Comparison of ENCODE assay signal across 14 cellular contexts in the genomic region with DNA sequence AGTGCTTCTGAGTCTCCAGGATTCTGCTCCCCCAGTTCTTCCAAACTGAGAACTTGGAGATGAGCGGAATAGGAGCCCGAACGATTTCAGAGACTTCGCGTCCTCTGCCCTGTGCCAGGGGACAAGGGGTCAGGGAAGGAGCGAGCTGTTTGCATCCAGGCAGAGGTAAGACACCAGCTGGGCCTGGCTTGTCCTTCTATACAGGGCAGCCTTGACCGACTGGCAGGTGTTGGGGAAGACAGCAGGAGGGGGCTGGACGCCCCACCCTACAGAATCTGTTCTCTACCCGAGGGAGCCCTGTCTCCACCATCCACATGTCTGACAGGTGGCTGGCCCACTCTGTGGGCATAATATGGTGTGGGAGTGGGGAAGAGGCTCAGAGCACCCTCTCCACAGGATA. TPM values are rescaled to one million over a fixed set of nuclear protein-coding genes. Genes with fewer than 3 reads are reported as not detected.
A peak's percentile ranks its signal among the peaks of the same experiment; 100 is the strongest.
DNase-seq lines count a peak whose midpoint lies in the region; ATAC-seq and TF ChIP-seq lines count a peak whose summit lies in the region.
"Had no signal": no experiment of that assay in that cellular context is flagged by ENCODE, and none has a peak within 500 bp of the region (broad histone marks: within the 10 kb centered on the region; RNA-seq: fewer than 3 reads in every experiment).

No MANE protein-coding gene starts in this region.

- H3K9me2 ChIP-seq in Karpas-422 (replicated peaks; ENCODE audit: insufficient read depth, low read length) = no peaks in the 10 kb centered on the region

- POLR2A ChIA-PET in WTC11 (lab: Charles Lee) = no interaction called here

- TF ChIP-seq POLR2A in upper lobe of left lung (IDR thresholded peaks at IDR 0.05) = no peak

- ATAC-seq in WTC11 = no peak
- ATAC-seq in upper lobe of left lung (ENCODE audit: low FRiP score in 2 of 2) = no peak
- ATAC-seq in GM18520 (IDR thresholded peaks at IDR 0.05; ENCODE audit: unreplicated experiment) = no peak

- CTCF ChIA-PET in activated naive CD4-positive, alpha-beta T cell treated with anti-CD3 and anti-CD28 coated beads for 36 hours (lab: Charles Lee) = no interaction called here
- CTCF ChIA-PET in WTC11 (lab: Charles Lee) = interaction anchor here (1.3 kb wide), 1 partner anchor 11 kb away, joined by 4 read pairs; no protein-coding TSS in a partner anchor

- 92 to 100% methylated on average over 3 to 9 of the region's 9 CpGs for WGBS in upper lobe of left lung, 2 donors

- no peaks in the 10 kb centered on the region for H3K79me2 ChIP-seq in Karpas-422 (ENCODE audit: low read length)
- H3K79me2 ChIP-seq: parathyroid adenoma had no signal

- TF ChIP-seq EP300 in upper lobe of left lung (IDR thresholded peaks at IDR 0.05) = no peak

- no peak for DNase-seq in activated naive CD4-positive, alpha-beta T cell treated with anti-CD3 and anti-CD28 coated beads for 36 hours
- no peak for DNase-seq in activated naive CD4-positive, alpha-beta T cell treated with anti-CD3 and anti-CD28 coated beads, Interleukin-2, amount 50 U/mL, for 16 hours
- no peak for DNase-seq in WTC11 (ENCODE audit: low spot score)
- no peak for DNase-seq in immature natural killer cell
- DNase-seq in upper lobe of left lung = no peak
- DNase-seq in activated CD4-positive, CD25-positive, alpha-beta regulatory T cell treated with anti-CD3 and anti-CD28 coated beads, Interleukin-2, amount 50 U/mL, for 72 hours = no peak
- DNase-seq in Karpas-422 = no peak
- DNase-seq: activated CD4-positive, alpha-beta T cell treated with anti-CD3 and anti-CD28 coated beads for 48 hours; NCI-H2171; uterus had no signal

- H3K4me1 ChIP-seq in upper lobe of left lung (peaks cover 6 to 34% (median 10%) of the 10 kb centered on the region in 4 donors), Karpas-422 (ENCODE audit: low read length) (0 out of 2 replicates have a peak, but pooled peaks cover 4% of the 10 kb centered on the region)
- H3K4me1 ChIP-seq: parathyroid adenoma, uterus had no signal

- peaks cover 44% of the 10 kb centered on the region for H3K36me3 Mint-ChIP-seq in activated naive CD4-positive, alpha-beta T cell treated with anti-CD3 and anti-CD28 coated beads for 36 hours (ENCODE audit: low read depth)
- H3K36me3 Mint-ChIP-seq in WTC11 (no peaks in the 10 kb centered on the region), immature natural killer cell (peaks cover 0 to 6% (median 3%) of the 10 kb centered on the region in 3 donors)

- H3K27me3 ChIP-seq in upper lobe of left lung (no peaks in the 10 kb centered on the region), Karpas-422 (ENCODE audit: low read length) (no peaks in the 10 kb centered on the region)
- H3K27me3 ChIP-seq: adrenal gland, uterus had no signal

- H3K27ac Mint-ChIP-seq in activated naive CD4-positive, alpha-beta T cell treated with anti-CD3 and anti-CD28 coated beads for 36 hours = peak overlapping the region; percentile 88
- H3K27ac Mint-ChIP-seq in WTC11 (peak overlapping the region; percentile 67; the same call in 1 of the 2 replicates), immature natural killer cell (peak overlapping the region in 4 of 6 donors; percentile 46 to 88 (median 64))
- H3K27ac Mint-ChIP-seq: GM23338 had no signal

- H3K27ac ChIP-seq in upper lobe of left lung (peak overlapping the region in 3 of 4 donors; percentile 11 to 45 (median 19)), Karpas-422 (ENCODE audit: low read length) (no peak overlapping the region)
- H3K27ac ChIP-seq: adrenal gland, parathyroid adenoma, uterus had no signal

- H3K4me1 Mint-ChIP-seq in activated naive CD4-positive, alpha-beta T cell treated with anti-CD3 and anti-CD28 coated beads for 36 hours (ENCODE audit: low read depth) = peaks cover 93% of the 10 kb centered on the region
- peaks cover 9% of the 10 kb centered on the region for H3K4me1 Mint-ChIP-seq in WTC11
- H3K4me1 Mint-ChIP-seq in immature natural killer cell = peaks cover 78 to 86% of the 10 kb centered on the region in 2 donors

- no peaks in the 10 kb centered on the region for H4K20me1 ChIP-seq in Karpas-422 (ENCODE audit: insufficient read depth, low read depth, low read length)

- H3K4me3 Mint-ChIP-seq in activated naive CD4-positive, alpha-beta T cell treated with anti-CD3 and anti-CD28 coated beads for 36 hours = no peak overlapping the region
- no peak overlapping the region for H3K4me3 Mint-ChIP-seq in WTC11
- peak overlapping the region in 3 of 5 donors; percentile 21 to 53 (median 30) for H3K4me3 Mint-ChIP-seq in immature natural killer cell
- H3K4me3 Mint-ChIP-seq: GM23338 had no signal

- H3K9me3 ChIP-seq in upper lobe of left lung (no peaks in the 10 kb centered on the region), Karpas-422 (ENCODE audit: low read length) (no peaks in the 10 kb centered on the region)
- H3K9me3 ChIP-seq: adrenal gland, uterus had no signal

- H3K36me3 ChIP-seq in upper lobe of left lung (no peaks in the 10 kb centered on the region), Karpas-422 (ENCODE audit: insufficient read depth, low read length) (no peaks in the 10 kb centered on the region)
- H3K36me3 ChIP-seq: adrenal gland, uterus had no signal

- H2AFZ ChIP-seq in Karpas-422 (ENCODE audit: low read length) = no peak overlapping the region
- H2AFZ ChIP-seq: GM23338, parathyroid adenoma had no signal

- H3K4me3 ChIP-seq in upper lobe of left lung = no peak overlapping the region
- H3K4me3 ChIP-seq in Karpas-422 (ENCODE audit: low read length) = no peak overlapping the region
- H3K4me3 ChIP-seq: adrenal gland, GM23338, uterus had no signal

- no peak overlapping the region for H3K9ac ChIP-seq in Karpas-422 (ENCODE audit: low read length)
- H3K9ac ChIP-seq: parathyroid adenoma had no signal

- no peaks in the 10 kb centered on the region for H3K27me3 Mint-ChIP-seq in activated naive CD4-positive, alpha-beta T cell treated with anti-CD3 and anti-CD28 coated beads for 36 hours (ENCODE audit: low read depth)
- H3K27me3 Mint-ChIP-seq in WTC11 (ENCODE audit: low read depth) (peaks cover 17% of the 10 kb centered on the region), immature natural killer cell (ENCODE audit: low read depth in 3 of 3) (peaks cover 15 to 26% (median 23%) of the 10 kb centered on the region in 3 donors)

- H3K4me2 ChIP-seq in Karpas-422 (ENCODE audit: low read depth, low read length, poor library complexity, severe bottlenecking) = no peak overlapping the region
- H3K4me2 ChIP-seq: GM23338 had no signal

- TF ChIP-seq CTCF in WTC11 (IDR thresholded peaks at IDR 0.05) (no peak), upper lobe of left lung (IDR thresholded peaks at IDR 0.05) (no peak)

- H3K9me3 Mint-ChIP-seq in activated naive CD4-positive, alpha-beta T cell treated with anti-CD3 and anti-CD28 coated beads for 36 hours = no peaks in the 10 kb centered on the region
- H3K9me3 Mint-ChIP-seq in WTC11 = no peaks in the 10 kb centered on the region
- H3K9me3 Mint-ChIP-seq in immature natural killer cell = no peaks in the 10 kb centered on the region
- H3K9me3 Mint-ChIP-seq: GM23338 had no signal

- intact Hi-C loops in activated naive CD4-positive, alpha-beta T cell treated with anti-CD3 and anti-CD28 coated beads for 36 hours (cut with micrococcal nuclease) = loop anchor here (10.0 kb wide), 1 partner anchor 1916 kb away; no protein-coding TSS in a partner anchor

TF ChIP-seq in WTC11, 78 proteins besides CTCF, POLR2A, EP300 and RAD21:
- no peak for TF ChIP-seq IRF2 (CRISPR knock-in tag; IDR thresholded peaks at IDR 0.05; ENCODE audit: borderline replicate concordance, low read depth)
- TF ChIP-seq NR3C1 (CRISPR knock-in tag; conservative IDR thresholded peaks at IDR 0.05; ENCODE audit: low read depth) = no peak
- TF ChIP-seq ZNF416 (CRISPR knock-in tag; IDR thresholded peaks at IDR 0.05) = no peak
- no peak for TF ChIP-seq JUN (CRISPR knock-in tag; IDR thresholded peaks at IDR 0.05)
- TF ChIP-seq, protein P1, sequence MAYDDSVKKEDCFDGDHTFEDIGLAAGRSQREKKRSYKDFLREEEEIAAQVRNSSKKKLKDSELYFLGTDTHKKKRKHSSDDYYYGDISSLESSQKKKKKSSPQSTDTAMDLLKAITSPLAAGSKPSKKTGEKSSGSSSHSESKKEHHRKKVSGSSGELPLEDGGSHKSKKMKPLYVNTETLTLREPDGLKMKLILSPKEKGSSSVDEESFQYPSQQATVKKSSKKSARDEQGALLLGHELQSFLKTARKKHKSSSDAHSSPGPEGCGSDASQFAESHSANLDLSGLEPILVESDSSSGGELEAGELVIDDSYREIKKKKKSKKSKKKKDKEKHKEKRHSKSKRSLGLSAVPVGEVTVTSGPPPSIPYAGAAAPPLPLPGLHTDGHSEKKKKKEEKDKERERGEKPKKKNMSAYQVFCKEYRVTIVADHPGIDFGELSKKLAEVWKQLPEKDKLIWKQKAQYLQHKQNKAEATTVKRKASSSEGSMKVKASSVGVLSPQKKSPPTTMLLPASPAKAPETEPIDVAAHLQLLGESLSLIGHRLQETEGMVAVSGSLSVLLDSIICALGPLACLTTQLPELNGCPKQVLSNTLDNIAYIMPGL (CRISPR knock-in tag; IDR thresholded peaks at IDR 0.05) = no peak
- TF ChIP-seq ZNF423 (CRISPR knock-in tag; IDR thresholded peaks at IDR 0.05) = no peak
TF ChIP-seq in WTC11: peak in this region for 0.

RNA-seq across cellular contexts. Expression of a gene that starts 7.1 kb away (rescaled TPM):
- total RNA-seq in activated naive CD4-positive, alpha-beta T cell treated with anti-CD3 and anti-CD28 coated beads for 36 hours = 100 to 1,000 TPM; 205 to 208 TPM
- total RNA-seq in WTC11 (2021) (4.0 to 4.7 TPM (median 4.1 TPM) in 3 replicates), upper lobe of left lung (100 to 1,000 TPM in 5 of 6 donors, 10 to 100 TPM in 1; 62.9 to 532 (median 159) TPM)
- polyA plus RNA-seq in immature natural killer cell = 10 to 100 TPM; 58.8 to 86.0 (median 69.0) TPM
- total RNA-seq in Karpas-422 (2014; rRNA removed; shearing (Covaris generic); ENCODE audit: low replicate concordance) = 4.4 TPM in 1 of 2 replicates, not detected in the other

Comparison
In these comparisons a context has a peak if more than half of its experiments do, and no peak if none do; other contexts are left out.
1. H3K4me3 Mint-ChIP-seq: peak in immature natural killer cell (3 of 5); none in activated naive CD4-positive, alpha-beta T cell treated with anti-CD3 and anti-CD28 coated beads for 36 hours (single experiment) and WTC11 (single experiment).
2. RNA of a gene that starts 7.1 kb away (total RNA-seq): 205 to 208 TPM in activated naive CD4-positive, alpha-beta T cell treated with anti-CD3 and anti-CD28 coated beads for 36 hours and 62.9 to 532 TPM in upper lobe of left lung; 4.0 to 4.7 TPM in WTC11 and 4.4 TPM in Karpas-422; every median in the first group is over 10 times any median in the second.
3. Peak in every context shown above with its lines, with median percentiles within 50 percentile points of each other: H3K27ac Mint-ChIP-seq.